ENCODE assay signal across 27 cellular contexts in the genomic region with DNA sequence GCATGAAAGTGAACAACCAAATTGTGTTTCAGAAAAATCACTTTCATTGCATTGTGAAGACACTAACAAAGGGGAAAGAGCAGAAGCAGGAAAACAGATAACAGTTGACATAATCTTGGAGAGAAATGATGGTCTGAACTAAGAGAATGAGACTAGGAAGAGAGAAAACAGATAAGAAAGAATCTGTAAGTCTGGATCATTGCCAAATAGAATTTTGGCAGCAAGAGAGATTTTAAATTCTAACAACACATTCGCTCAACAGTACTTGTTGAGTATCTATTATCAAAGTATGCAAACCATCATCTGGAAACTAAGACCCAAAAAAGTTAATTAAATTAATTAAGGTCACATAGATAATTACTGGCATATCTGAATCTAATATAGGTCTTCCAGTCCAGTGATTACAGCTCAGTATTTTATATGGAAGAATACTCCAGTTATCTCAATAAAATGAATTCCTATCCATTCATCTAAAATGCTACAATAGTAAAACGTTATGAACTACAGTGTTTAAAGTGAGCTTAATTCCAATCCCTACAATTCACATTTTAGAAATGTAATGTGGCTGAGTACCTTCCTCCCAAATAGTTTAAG.
"Had no signal": no experiment of that assay in that cellular context is flagged by ENCODE, and none has a peak within 500 bp of the region (broad histone marks: within the 10 kb centered on the region; RNA-seq: fewer than 3 reads in every experiment).

No MANE protein-coding gene starts in this region.

- ATAC-seq: activated CD8-positive, alpha-beta T cell treated with anti-CD3 and anti-CD28 coated beads for 36 hours; activated T-cell treated with anti-CD3 and anti-CD28 coated beads, Interleukin-2, amount 50 U/mL, for 72 hours; activated T-helper 17 cell treated with anti-CD3 and anti-CD28 coated beads, Interleukin-2, amount 50 U/mL, for 72 hours; body of pancreas had no signal

- H3K4me3 Mint-ChIP-seq: activated CD8-positive, alpha-beta T cell treated with anti-CD3 and anti-CD28 coated beads for 36 hours; activated naive CD4-positive, alpha-beta T cell treated with anti-CD3 and anti-CD28 coated beads, Interleukin-2, amount 50 U/mL, for 24 hours; activated naive CD8-positive, alpha-beta T cell treated with anti-CD3 and anti-CD28 coated beads, Interleukin-2, amount 10 ng/mL, durations not matched to agents 7 days and 5 days; activated T-cell treated with anti-CD3 and anti-CD28 coated beads, Interleukin-2, amount 50 U/mL, for 72 hours; activated T-helper 17 cell treated with anti-CD3 and anti-CD28 coated beads, Interleukin-2, amount 50 U/mL, for 72 hours; T-helper 1 cell treated with Interleukin-12 subunit alpha and Interleukin-12 subunit beta and Interleukin-4 antibody, amounts not matched to agents 30 μg/mL and 1 μg/mL, for 36 hours; T-helper 2 cell treated with Interferon-gamma antibody and Interleukin-4, amounts not matched to agents 5 μg/mL and 100 μg/mL, for 36 hours had no signal

- H3K36me3 Mint-ChIP-seq: activated naive CD4-positive, alpha-beta T cell treated with anti-CD3 and anti-CD28 coated beads, Interleukin-2, amount 50 U/mL, for 24 hours; activated naive CD8-positive, alpha-beta T cell treated with anti-CD3 and anti-CD28 coated beads, Interleukin-2, amount 10 ng/mL, durations not matched to agents 7 days and 5 days had no signal

- H3K9me3 Mint-ChIP-seq: activated naive CD4-positive, alpha-beta T cell treated with anti-CD3 and anti-CD28 coated beads, Interleukin-2, amount 50 U/mL, for 24 hours; activated naive CD8-positive, alpha-beta T cell treated with anti-CD3 and anti-CD28 coated beads, Interleukin-2, amount 10 ng/mL, durations not matched to agents 7 days and 5 days had no signal

- DNase-seq: activated CD4-positive, alpha-beta T cell treated with anti-CD3 and anti-CD28 coated beads for 1 hour; activated CD4-positive, alpha-beta T cell treated with anti-CD3 and anti-CD28 coated beads for 48 hours; activated CD4-positive, alpha-beta T cell treated with anti-CD3 and anti-CD28 coated beads, Interleukin-2, amount 50 U/mL, for 4 hours; activated CD4-positive, CD25-positive, alpha-beta regulatory T cell; activated CD8-positive, alpha-beta T cell treated with anti-CD3 and anti-CD28 coated beads for 36 hours; activated effector memory CD4-positive, alpha-beta T cell treated with anti-CD3 and anti-CD28 coated beads, Interleukin-2, amount 50 U/mL, for 16 hours; activated naive CD4-positive, alpha-beta T cell; activated naive CD8-positive, alpha-beta T cell treated with anti-CD3 and anti-CD28 coated beads, Interleukin-2, amount 10 ng/mL, durations not matched to agents 7 days and 5 days; activated T-cell treated with anti-CD3 and anti-CD28 coated beads, Interleukin-2, amount 50 U/mL, for 1 hour; activated T-cell treated with anti-CD3 and anti-CD28 coated beads, Interleukin-2, amount 50 U/mL, for 72 hours; amygdala; body of pancreas; NCI-H1048; NCI-H1105 treated with DMSO at 0.1 percent for 48 hours; NCI-H1436; NCI-H1694; NCI-H2029; NCI-H510A; NCI-H526; NCI-H748 treated with DMSO at 0.1 percent for 48 hours; NK-92 treated with Interleukin-12 subunit alpha and Interleukin-12 subunit beta, amount 100 ng/mL, for 24 hours; Right ventricle myocardium superior; WERI-Rb-1 had no signal

- H3K27ac Mint-ChIP-seq: activated CD8-positive, alpha-beta T cell treated with anti-CD3 and anti-CD28 coated beads for 36 hours; activated naive CD4-positive, alpha-beta T cell treated with anti-CD3 and anti-CD28 coated beads, Interleukin-2, amount 50 U/mL, for 24 hours; activated naive CD8-positive, alpha-beta T cell treated with anti-CD3 and anti-CD28 coated beads, Interleukin-2, amount 10 ng/mL, durations not matched to agents 7 days and 5 days; activated T-cell treated with anti-CD3 and anti-CD28 coated beads, Interleukin-2, amount 50 U/mL, for 72 hours; activated T-helper 17 cell treated with anti-CD3 and anti-CD28 coated beads, Interleukin-2, amount 50 U/mL, for 72 hours; T-helper 1 cell treated with Interleukin-12 subunit alpha and Interleukin-12 subunit beta and Interleukin-4 antibody, amounts not matched to agents 30 μg/mL and 1 μg/mL, for 36 hours; T-helper 2 cell treated with Interferon-gamma antibody and Interleukin-4, amounts not matched to agents 5 μg/mL and 100 μg/mL, for 36 hours had no signal

- H3K27me3 Mint-ChIP-seq: activated CD8-positive, alpha-beta T cell treated with anti-CD3 and anti-CD28 coated beads for 36 hours; activated naive CD4-positive, alpha-beta T cell treated with anti-CD3 and anti-CD28 coated beads, Interleukin-2, amount 50 U/mL, for 24 hours; activated naive CD8-positive, alpha-beta T cell treated with anti-CD3 and anti-CD28 coated beads, Interleukin-2, amount 10 ng/mL, durations not matched to agents 7 days and 5 days; activated T-helper 17 cell treated with anti-CD3 and anti-CD28 coated beads, Interleukin-2, amount 50 U/mL, for 72 hours had no signal

- H3K4me1 Mint-ChIP-seq: activated naive CD4-positive, alpha-beta T cell treated with anti-CD3 and anti-CD28 coated beads, Interleukin-2, amount 50 U/mL, for 24 hours; activated naive CD8-positive, alpha-beta T cell treated with anti-CD3 and anti-CD28 coated beads, Interleukin-2, amount 10 ng/mL, durations not matched to agents 7 days and 5 days; activated T-helper 17 cell treated with anti-CD3 and anti-CD28 coated beads, Interleukin-2, amount 50 U/mL, for 72 hours had no signal
